Comparison of ENCODE assay signal across 8 cellular contexts in genomic region chr1:112716133-112716720, GRCh38. TPM values are rescaled to one million over a fixed set of nuclear protein-coding genes. Genes with fewer than 3 reads are reported as not detected.
A peak's percentile ranks its signal among the peaks of the same experiment; 100 is the strongest.
DNase-seq lines count a peak whose midpoint lies in the region; ATAC-seq and TF ChIP-seq lines count a peak whose summit lies in the region.

No MANE protein-coding gene starts in this region.

- no peaks in the 10 kb centered on the region for H3K36me3 Mint-ChIP-seq in activated CD4-positive, alpha-beta T cell treated with anti-CD3 and anti-CD28 coated beads, Interleukin-2, amount 10 ng/mL, durations not matched to agents 7 days and 5 days (ENCODE audit: low read depth)

- DNase-seq in GM12864 (ENCODE audit: low read depth) (peak; percentile 57), NCI-H524 (lab: John Stamatoyannopoulos, UW) (peak; percentile 76 to 86), dermis microvascular lymphatic vessel endothelial cell (ENCODE audit: low read depth in 2 of 2) (peak; percentile 84 to 93)
- DNase-seq in activated CD4-positive, alpha-beta T cell treated with anti-CD3 and anti-CD28 coated beads, Interleukin-2, amount 10 ng/mL, durations not matched to agents 7 days and 5 days, result peak; percentile 81
- peak; percentile 84 to 87 for DNase-seq in stimulated activated CD4-positive, alpha-beta T cell treated with anti-CD3 and anti-CD28 coated beads, Interleukin-2, amount 100 ng/mL, for 24 hours

- ATAC-seq in HG03378 (IDR thresholded peaks at IDR 0.05; ENCODE audit: unreplicated experiment) (peak; percentile 50), HG02623 (IDR thresholded peaks at IDR 0.05; ENCODE audit: unreplicated experiment) (no peak)

- no peak overlapping the region for H3K27ac Mint-ChIP-seq in activated CD4-positive, alpha-beta T cell treated with anti-CD3 and anti-CD28 coated beads, Interleukin-2, amount 10 ng/mL, durations not matched to agents 7 days and 5 days

- H3K27me3 Mint-ChIP-seq in activated CD4-positive, alpha-beta T cell treated with anti-CD3 and anti-CD28 coated beads, Interleukin-2, amount 10 ng/mL, durations not matched to agents 7 days and 5 days, result peaks cover 43% of the 10 kb centered on the region

- H3K9ac ChIP-seq in liver (ENCODE audit: low read depth in 1 of 2, low read length in 2 of 2), result no peak overlapping the region

- TF ChIP-seq CTCF in GM12864 (IDR thresholded peaks at IDR 0.05; ENCODE audit: low read depth, low read length, missing control alignments) (peak; percentile 99), liver (IDR thresholded peaks at IDR 0.05; ENCODE audit: low read depth, low read length, missing input control) (peak; percentile 92)

- H3K9me3 ChIP-seq in liver (ENCODE audit: control insufficient read depth in 4 of 4, low read length in 3 of 4), result no peaks in the 10 kb centered on the region

- 16% methylated on average over 13 of the region's 13 CpGs for WGBS in liver

- H3K4me1 ChIP-seq in liver (ENCODE audit: control insufficient read depth in 4 of 4, insufficient read depth in 4 of 4, low read length in 3 of 4), result peaks cover 11 to 36% (median 26%) of the 10 kb centered on the region in 4 donors

- no peaks in the 10 kb centered on the region for H3K36me3 ChIP-seq in liver (ENCODE audit: control insufficient read depth in 4 of 4, insufficient read depth in 3 of 4, low read depth in 1 of 4, low read length in 3 of 4)

- H3K4me1 Mint-ChIP-seq in activated CD4-positive, alpha-beta T cell treated with anti-CD3 and anti-CD28 coated beads, Interleukin-2, amount 10 ng/mL, durations not matched to agents 7 days and 5 days, result peaks cover 25% of the 10 kb centered on the region

- H3K4me3 Mint-ChIP-seq in activated CD4-positive, alpha-beta T cell treated with anti-CD3 and anti-CD28 coated beads, Interleukin-2, amount 10 ng/mL, durations not matched to agents 7 days and 5 days, result peak overlapping the region; percentile 78

- H3K9me3 Mint-ChIP-seq in activated CD4-positive, alpha-beta T cell treated with anti-CD3 and anti-CD28 coated beads, Interleukin-2, amount 10 ng/mL, durations not matched to agents 7 days and 5 days, result no peaks in the 10 kb centered on the region

- POLR2A ChIA-PET in activated CD4-positive, alpha-beta T cell treated with anti-CD3 and anti-CD28 coated beads, Interleukin-2, amount 10 ng/mL, durations not matched to agents 7 days and 5 days (lab: Charles Lee), result no interaction called here

- CTCF ChIA-PET in activated CD4-positive, alpha-beta T cell treated with anti-CD3 and anti-CD28 coated beads, Interleukin-2, amount 10 ng/mL, durations not matched to agents 7 days and 5 days (lab: Charles Lee), result interaction anchor here (0.6 to 6.0 kb wide), 15 partner anchors 9 to 356 kb away, joined by 3 to 45 read pairs (median 4); partner anchors contain the start of genes LRIG2 and RHOC

- TF ChIP-seq RAD21 in liver (IDR thresholded peaks at IDR 0.05), result peak; percentile 99

- H3K4me3 ChIP-seq in GM12864 (ENCODE audit: low read depth, low read length) (peak overlapping the region; percentile 53; the same call in 1 of the 2 replicates), liver (ENCODE audit: low read depth in 1 of 3, low read length in 3 of 3) (peak overlapping the region in 1 of 3 donors; percentile 57)

- H3K27me3 ChIP-seq in liver (ENCODE audit: control insufficient read depth in 4 of 4, insufficient read depth in 4 of 4, low read length in 3 of 4), result peaks cover 0 to 3% (median 0%) of the 10 kb centered on the region in 4 donors

- H3K27ac ChIP-seq in liver (ENCODE audit: low read depth in 1 of 2, low read length in 2 of 2), result peak overlapping the region in 1 of 2 donors; percentile 49

TF ChIP-seq in liver, 16 proteins besides CTCF, POLR2A, EP300 and RAD21:
- TF ChIP-seq ZBTB33 (IDR thresholded peaks at IDR 0.05) (no peak), RXRA (IDR thresholded peaks at IDR 0.05) (no peak), FOXA2 (IDR thresholded peaks at IDR 0.05) (no peak), NR2F2 (IDR thresholded peaks at IDR 0.05) (no peak), ATF3 (IDR thresholded peaks at IDR 0.05) (no peak), REST (IDR thresholded peaks at IDR 0.05) (no peak)

RNA-seq across cellular contexts. Expression of gene PPM1J, which starts 1.1 kb away (rescaled TPM):
- not detected for total RNA-seq in activated CD4-positive, alpha-beta T cell treated with anti-CD3 and anti-CD28 coated beads, Interleukin-2, amount 10 ng/mL, durations not matched to agents 7 days and 5 days
- total RNA-seq in dermis microvascular lymphatic vessel endothelial cell (0.64 and 0.76 TPM in 2 replicates), liver (under 1 TPM in 1 of 2 donors, not detected in 1; 0.08 TPM)
- under 1 TPM in 1 of 2 donors, not detected in 1; 0.17 TPM for polyA plus RNA-seq in liver

RNA-seq across cellular contexts. Expression of gene RHOC, which starts 9.3 kb away (rescaled TPM):
- total RNA-seq in activated CD4-positive, alpha-beta T cell treated with anti-CD3 and anti-CD28 coated beads, Interleukin-2, amount 10 ng/mL, durations not matched to agents 7 days and 5 days, result 10 to 100 TPM; 53.7 to 56.8 TPM
- total RNA-seq in dermis microvascular lymphatic vessel endothelial cell (559 and 569 TPM in 2 replicates), liver (10 to 100 TPM; 50.4 to 52.6 TPM)
- 100 to 1,000 TPM in 1 of 2 donors, 10 to 100 TPM in 1; 84.9 to 102 TPM for polyA plus RNA-seq in liver

RNA-seq across cellular contexts. Expression of gene MOV10, which starts 41.8 kb away (rescaled TPM):
- total RNA-seq in activated CD4-positive, alpha-beta T cell treated with anti-CD3 and anti-CD28 coated beads, Interleukin-2, amount 10 ng/mL, durations not matched to agents 7 days and 5 days, result 100 to 1,000 TPM; 118 to 126 TPM
- total RNA-seq in dermis microvascular lymphatic vessel endothelial cell, result 37.5 and 58.7 TPM in 2 replicates
- total RNA-seq in liver, result 10 to 100 TPM; 32.0 to 32.4 TPM
- polyA plus RNA-seq in liver, result 10 to 100 TPM; 35.1 to 36.8 TPM
